8 cellular contexts compared by ENCODE assay signal in genomic region chr6:112029045-112029822, GRCh38. TPM values are rescaled to one million over a fixed set of nuclear protein-coding genes. Genes with fewer than 3 reads are reported as not detected.
DNase-seq lines count a peak whose midpoint lies in the region; ATAC-seq and TF ChIP-seq lines count a peak whose summit lies in the region.

No MANE protein-coding gene starts in this region.

- peak; percentile 59 to 68 for DNase-seq in Caco-2
- DNase-seq in H4 (ENCODE audit: low spot score) = peak; percentile 46
- DNase-seq in NCI-H2171 (lab: John Stamatoyannopoulos, UW) = peak; percentile 28
- peak; percentile 40 for DNase-seq in activated CD4-positive, CD25-positive, alpha-beta regulatory T cell treated with anti-CD3 and anti-CD28 coated beads, Interleukin-2, amount 50 U/mL, for 16 hours (ENCODE audit: low read depth, low spot score)
- peak; percentile 25 for DNase-seq in central memory CD4-positive, alpha-beta T cell
- DNase-seq in lower lobe of right lung = peak; percentile 68
- DNase-seq in stimulated activated CD8-positive, alpha-beta memory T cell treated with anti-CD3 and anti-CD28 coated beads, Interleukin-15, amount 100 ng/mL, for 48 hours (ENCODE audit: low read depth in 2 of 2) = peak; percentile 47 to 53
- no peak for DNase-seq in T1000 (lab: John Stamatoyannopoulos, UW)

- H3K4me3 ChIP-seq in Caco-2 (ENCODE audit: low read depth, low read length) = no peak overlapping the region
- H3K4me3 ChIP-seq in lower lobe of right lung = no peak overlapping the region

- intact Hi-C loops in Caco-2 (cut with micrococcal nuclease; ENCODE audit: unreplicated experiment) (loop anchor here (1.0 kb wide), 1 partner anchor 319 kb away; no protein-coding TSS in a partner anchor), lower lobe of right lung (cut with DNase I) (no loop called here)

- no peaks in the 10 kb centered on the region for H3K36me3 Mint-ChIP-seq in Caco-2 (ENCODE audit: insufficient read depth, unreplicated experiment)

- H3K4me3 Mint-ChIP-seq in Caco-2 (ENCODE audit: unreplicated experiment) = no peak overlapping the region

- CTCF ChIA-PET in Caco-2 (lab: Charles Lee) = interaction anchor here (0.5 kb wide), 1 partner anchor 340 kb away, joined by 3 read pairs; no protein-coding TSS in a partner anchor

- TF ChIP-seq CTCF in Caco-2 (IDR thresholded peaks at IDR 0.05; ENCODE audit: insufficient read depth in 1 of 2, low read depth in 1 of 2, low read length in 1 of 2, severe bottlenecking in 1 of 2, unreplicated experiment in 1 of 2) = peak; percentile 65 to 68
- peak; percentile 70 for TF ChIP-seq CTCF in lower lobe of right lung (IDR thresholded peaks at IDR 0.05)

- peaks cover 7% of the 10 kb centered on the region for H3K9me3 Mint-ChIP-seq in Caco-2 (ENCODE audit: unreplicated experiment)

- peak; percentile 40 to 69 for ATAC-seq in lower lobe of right lung

- no peak overlapping the region for H3K27ac ChIP-seq in lower lobe of right lung

- H3K27ac Mint-ChIP-seq in Caco-2 (ENCODE audit: unreplicated experiment) = no peak overlapping the region

- H3K27me3 Mint-ChIP-seq in Caco-2 (ENCODE audit: insufficient read depth, unreplicated experiment) = peaks cover 4% of the 10 kb centered on the region

- no TSS peak for BruUV-seq in Caco-2 (replicated peaks; lab: Mats Ljungman, UMichigan)

- no peaks in the 10 kb centered on the region for H3K9me3 ChIP-seq in Caco-2
- no peaks in the 10 kb centered on the region for H3K9me3 ChIP-seq in lower lobe of right lung

- no peaks in the 10 kb centered on the region for H3K27me3 ChIP-seq in Caco-2 (replicated peaks; ENCODE audit: control insufficient read depth, insufficient read depth, low read length)
- H3K27me3 ChIP-seq in lower lobe of right lung (ENCODE audit: low read depth) = no peaks in the 10 kb centered on the region

- no peaks in the 10 kb centered on the region for H3K4me1 Mint-ChIP-seq in Caco-2 (ENCODE audit: low read depth, unreplicated experiment)

- no peaks in the 10 kb centered on the region for H3K36me3 ChIP-seq in Caco-2 (ENCODE audit: control insufficient read depth, insufficient read depth, low read length)
- no peaks in the 10 kb centered on the region for H3K36me3 ChIP-seq in lower lobe of right lung

- POLR2A ChIA-PET in Caco-2 (lab: Charles Lee) = no interaction called here

- H3K4me1 ChIP-seq in Caco-2 (no peaks in the 10 kb centered on the region), lower lobe of right lung (peaks cover 21% of the 10 kb centered on the region)

RNA-seq across cellular contexts. Expression of gene CCN6, which starts 24.7 kb away (rescaled TPM):
- not detected in 2 replicates for total RNA-seq in Caco-2 (2022)
- total RNA-seq in H4 (2014; rRNA removed; shearing (Covaris generic)) = not detected in 2 replicates
- not detected for total RNA-seq in lower lobe of right lung

RNA-seq across cellular contexts. Expression of gene TUBE1, which starts 58.0 kb away (rescaled TPM):
- 26.3 and 30.8 TPM in 2 replicates for total RNA-seq in Caco-2 (2022)
- 11.9 and 17.2 TPM in 2 replicates for total RNA-seq in H4 (2014; rRNA removed; shearing (Covaris generic))
- total RNA-seq in lower lobe of right lung = 22.2 TPM

RNA-seq across cellular contexts. Expression of gene FAM229B, which starts 58.2 kb away (rescaled TPM):
- total RNA-seq in Caco-2 (2022) (1.9 and 2.0 TPM in 2 replicates), lower lobe of right lung (13.6 TPM)
- 6.6 and 14.1 TPM in 2 replicates for total RNA-seq in H4 (2014; rRNA removed; shearing (Covaris generic))
